1 cellular context compared by ENCODE assay signal in genomic region chr19:12400618-12401502, GRCh38.
TF ChIP-seq lines count a peak whose summit lies in the region.

Gene ZNF799, minus strand, starts transcription at chr19:12401271. Its CDS starts 201 bp downstream, at chr19:12401070.

TF ChIP-seq in K562, 482 proteins besides CTCF, POLR2A, EP300 and RAD21 (continued from another document and continues in another):
- TF ChIP-seq E4F1 (CRISPR knock-in tag; IDR thresholded peaks at IDR 0.05; ENCODE audit: borderline replicate concordance): no peak
- TF ChIP-seq TRIM28 (IDR thresholded peaks at IDR 0.05): no peak
- no peak for TF ChIP-seq SRSF7 (optimal IDR thresholded peaks at IDR 0.05; ENCODE audit: low read depth, low read length)
- TF ChIP-seq ETV5 (CRISPR knock-in tag; IDR thresholded peaks at IDR 0.05; ENCODE audit: low read depth): no peak
- no peak for TF ChIP-seq ZNF77 (CRISPR knock-in tag; IDR thresholded peaks at IDR 0.05)
- no peak for TF ChIP-seq ZNF280B (CRISPR knock-in tag; IDR thresholded peaks at IDR 0.05)
- TF ChIP-seq PCBP1 (IDR thresholded peaks at IDR 0.05; ENCODE audit: low read depth, low read length, poor library complexity, severe bottlenecking): no peak
- TF ChIP-seq SNAPC5 (CRISPR knock-in tag; IDR thresholded peaks at IDR 0.05): no peak
- no peak for TF ChIP-seq ZMIZ1 (IDR thresholded peaks at IDR 0.05; ENCODE audit: low read depth in 2 of 2, low read length in 2 of 2)
- TF ChIP-seq SMC3 (conservative IDR thresholded peaks at IDR 0.05; ENCODE audit: insufficient read depth, low read depth, low read length): no peak
- TF ChIP-seq HNRNPUL1 (IDR thresholded peaks at IDR 0.05; ENCODE audit: low read length): no peak
- no peak for TF ChIP-seq FOXP4 (CRISPR knock-in tag; IDR thresholded peaks at IDR 0.05; ENCODE audit: borderline replicate concordance)
- no peak for TF ChIP-seq ZNF184 (CRISPR knock-in tag; IDR thresholded peaks at IDR 0.05)
- TF ChIP-seq IRF9 (tag; IDR thresholded peaks at IDR 0.05): no peak
- no peak for TF ChIP-seq GATA2 (CRISPR knock-in tag; IDR thresholded peaks at IDR 0.05)
- no peak for TF ChIP-seq CAMTA2 (CRISPR knock-in tag; conservative IDR thresholded peaks at IDR 0.05)
- no peak for TF ChIP-seq SAFB2 (IDR thresholded peaks at IDR 0.05; ENCODE audit: borderline replicate concordance, low read depth, low read length, severe bottlenecking)
- no peak for TF ChIP-seq PRDM10 (IDR thresholded peaks at IDR 0.05; ENCODE audit: partially characterized antibody)
- TF ChIP-seq CCAR2 (IDR thresholded peaks at IDR 0.05; ENCODE audit: low read depth, low read length): no peak
- TF ChIP-seq MED1 (CRISPR knock-in tag; IDR thresholded peaks at IDR 0.05; ENCODE audit: borderline replicate concordance): no peak
- no peak for TF ChIP-seq EZH2 (IDR thresholded peaks at IDR 0.05; ENCODE audit: borderline replicate concordance, low read depth, low read length)
- TF ChIP-seq SMAD2 (IDR thresholded peaks at IDR 0.05; ENCODE audit: low read depth, low read length): no peak
- TF ChIP-seq E2F8 (IDR thresholded peaks at IDR 0.05; ENCODE audit: low read depth, partially characterized antibody): no peak
- no peak for TF ChIP-seq PTBP1 (IDR thresholded peaks at IDR 0.05; ENCODE audit: low read depth, low read length)
- TF ChIP-seq SUPT5H (IDR thresholded peaks at IDR 0.05): peak; percentile 70
- no peak for TF ChIP-seq HBP1 (CRISPR knock-in tag; IDR thresholded peaks at IDR 0.05)
- TF ChIP-seq NR4A1 (CRISPR knock-in tag; IDR thresholded peaks at IDR 0.05): no peak
- no peak for TF ChIP-seq NR4A1 (tag; IDR thresholded peaks at IDR 0.05)
- TF ChIP-seq USF2 (CRISPR knock-in tag; IDR thresholded peaks at IDR 0.05): peak; percentile 70
- no peak for TF ChIP-seq NR2C1 (IDR thresholded peaks at IDR 0.05)
- TF ChIP-seq NR2C1 (tag; IDR thresholded peaks at IDR 0.05): no peak
